Comparison of ENCODE assay signal across 13 cellular contexts in genomic region chr12:46402861-46403731, GRCh38. TPM values are rescaled to one million over a fixed set of nuclear protein-coding genes. Genes with fewer than 3 reads are reported as not detected.
DNase-seq lines count a peak whose midpoint lies in the region; ATAC-seq, FAIRE-seq and TF ChIP-seq lines count a peak whose summit lies in the region.
"Had no signal": no experiment of that assay in that cellular context is flagged by ENCODE, and none has a peak within 500 bp of the region (broad histone marks: within the 10 kb centered on the region; RNA-seq: fewer than 3 reads in every experiment).

No MANE protein-coding gene starts in this region.

- H3K36me3 ChIP-seq in HEK293 (ENCODE audit: control insufficient read depth in 2 of 2, insufficient read depth in 1 of 2, low read length in 2 of 2): no peaks in the 10 kb centered on the region
- no peaks in the 10 kb centered on the region for H3K36me3 ChIP-seq in smooth muscle cell (ENCODE audit: low read depth)
- peaks cover 11% of the 10 kb centered on the region for H3K36me3 ChIP-seq in MG63
- H3K36me3 ChIP-seq: upper lobe of left lung had no signal

- peaks cover 35% of the 10 kb centered on the region for H3K36me3 Mint-ChIP-seq in WTC11
- H3K36me3 Mint-ChIP-seq: natural killer cell had no signal

- H3K4me3 Mint-ChIP-seq in WTC11: no peak overlapping the region; the same call in 1 of the 2 replicates

- no peak overlapping the region for H2AFZ ChIP-seq in smooth muscle cell (ENCODE audit: low read depth)

- no peak for TF ChIP-seq CTCF in HEK293 (tag by site-specific recombination; IDR thresholded peaks at IDR 0.05)
- no peak for TF ChIP-seq CTCF in WTC11 (IDR thresholded peaks at IDR 0.05)
- TF ChIP-seq CTCF in fibroblast of villous mesenchyme (IDR thresholded peaks at IDR 0.05; ENCODE audit: insufficient read depth, low read depth, low read length): no peak
- no peak for TF ChIP-seq CTCF in smooth muscle cell (IDR thresholded peaks at IDR 0.05; ENCODE audit: borderline replicate concordance, insufficient read depth, poor library complexity, severe bottlenecking)

- no peak for FAIRE-seq in GM19239 (lab: Jason Lieb, UNC)
- FAIRE-seq: GM18507 had no signal

- no peak overlapping the region for H3K4me3 ChIP-seq in HEK293 (ENCODE audit: low read depth, low read length)
- no peak overlapping the region for H3K4me3 ChIP-seq in fibroblast of villous mesenchyme (ENCODE audit: low read depth, low read length)
- H3K4me3 ChIP-seq in smooth muscle cell: peak overlapping the region; percentile 11
- no peak overlapping the region for H3K4me3 ChIP-seq in MG63
- H3K4me3 ChIP-seq: upper lobe of left lung had no signal

- H3K9me3 ChIP-seq in HEK293 (ENCODE audit: control insufficient read depth, insufficient read depth, low read depth, low read length) (no peaks in the 10 kb centered on the region), smooth muscle cell (replicated peaks; ENCODE audit: low read depth) (no peaks in the 10 kb centered on the region), MG63 (peaks cover 4% of the 10 kb centered on the region)
- H3K9me3 ChIP-seq: upper lobe of left lung had no signal

- ATAC-seq in WTC11: no peak

- peak overlapping the region; percentile 79 for H3K4me2 ChIP-seq in smooth muscle cell

- H3K79me2 ChIP-seq in smooth muscle cell (ENCODE audit: low read depth): no peaks in the 10 kb centered on the region

- H3K4me1 ChIP-seq in HEK293 (ENCODE audit: control insufficient read depth, insufficient read depth, low read length): peaks cover 15% of the 10 kb centered on the region
- H3K4me1 ChIP-seq in smooth muscle cell (ENCODE audit: low read depth): peaks cover 33% of the 10 kb centered on the region

- H3K9me3 Mint-ChIP-seq in WTC11: peaks cover 29% of the 10 kb centered on the region

- H4K20me1 ChIP-seq in smooth muscle cell (ENCODE audit: low read depth): no peaks in the 10 kb centered on the region

- H3K27me3 Mint-ChIP-seq in WTC11 (ENCODE audit: low read depth): peaks cover 10% of the 10 kb centered on the region

- POLR2A ChIA-PET in HEK293 (lab: Yijun Ruan, JAX): interaction anchor here (1.7 kb wide), 1 partner anchor 31 kb away, joined by 5 read pairs; no protein-coding TSS in a partner anchor
- POLR2A ChIA-PET in WTC11 (lab: Charles Lee): interaction anchor here (0.5 kb wide), 1 partner anchor 285 kb away, joined by 5 read pairs; no protein-coding TSS in a partner anchor

- H3K27me3 ChIP-seq in smooth muscle cell (ENCODE audit: low read depth) (no peaks in the 10 kb centered on the region), MG63 (no peaks in the 10 kb centered on the region)
- H3K27me3 ChIP-seq: upper lobe of left lung had no signal

- CTCF ChIA-PET in HEK293 (lab: Yijun Ruan, JAX) (interaction anchor here (0.6 to 1.1 kb wide), 3 partner anchors 11 to 1425 kb away, joined by 3 read pairs; no protein-coding TSS in a partner anchor), WTC11 (lab: Charles Lee) (interaction anchor here (1.1 kb wide), 1 partner anchor 7 kb away, joined by 4 read pairs; no protein-coding TSS in a partner anchor)

- DNase-seq in WTC11 (ENCODE audit: low spot score): no peak
- DNase-seq in fibroblast of villous mesenchyme (ENCODE audit: low read depth): peak; percentile 84
- no peak for DNase-seq in smooth muscle cell (lab: John Stamatoyannopoulos, UW; ENCODE audit: unreplicated experiment)
- no peak for DNase-seq in NCI-H82 treated with DMSO at 0.1 percent for 48 hours (lab: John Stamatoyannopoulos, UW; ENCODE audit: unreplicated experiment)
- DNase-seq in MG63: no peak
- DNase-seq in GM19239 (ENCODE audit: insufficient read length, low spot score): no peak
- DNase-seq: KG1; natural killer cell; NCI-H345; stimulated activated CD4-positive, alpha-beta T cell treated with anti-CD3 and anti-CD28 coated beads, Interleukin-4, amount 100 ng/mL, for 24 hours; upper lobe of left lung had no signal

- 26% methylated on average over 4 of the region's 4 CpGs for WGBS in smooth muscle cell (ENCODE audit: low lambda C conversion rate)

- no peak overlapping the region for H3K9ac ChIP-seq in smooth muscle cell (ENCODE audit: low read depth)

- H3K27ac Mint-ChIP-seq in WTC11: peak overlapping the region; percentile 9; the same call in 1 of the 2 replicates

- H3K4me1 Mint-ChIP-seq in WTC11: peaks cover 41% of the 10 kb centered on the region

- H3K27ac ChIP-seq in HEK293 (ENCODE audit: extremely low read depth, low read depth, low read length) (no peak overlapping the region; the same call in 1 of the 2 replicates), smooth muscle cell (ENCODE audit: low read depth) (peak overlapping the region; percentile 66)

- peaks cover 50% of the 10 kb centered on the region for H3F3A ChIP-seq in smooth muscle cell (ENCODE audit: low read depth)

TF ChIP-seq in HEK293, 187 proteins besides CTCF, POLR2A, EP300 and RAD21 (continues in another document):
- no peak for TF ChIP-seq ZNF670 (tag by site-specific recombination; IDR thresholded peaks at IDR 0.05; ENCODE audit: low read depth)
- no peak for TF ChIP-seq HOXD13 (CRISPR knock-in tag; IDR thresholded peaks at IDR 0.05; ENCODE audit: borderline replicate concordance)
- no peak for TF ChIP-seq ZEB2 (tag by site-specific recombination; IDR thresholded peaks at IDR 0.05)
- TF ChIP-seq ZNF560 (tag by site-specific recombination; IDR thresholded peaks at IDR 0.05; ENCODE audit: borderline replicate concordance): no peak
- no peak for TF ChIP-seq KLF10 (tag by site-specific recombination; IDR thresholded peaks at IDR 0.05)
- no peak for TF ChIP-seq ZNF184 (tag by site-specific recombination; IDR thresholded peaks at IDR 0.05)
- TF ChIP-seq ZNF514 (tag by site-specific recombination; IDR thresholded peaks at IDR 0.05): no peak
- no peak for TF ChIP-seq SP3 (tag by site-specific recombination; IDR thresholded peaks at IDR 0.05)
- no peak for TF ChIP-seq ZNF521 (tag by site-specific recombination; IDR thresholded peaks at IDR 0.05)
- no peak for TF ChIP-seq ZNF148 (tag by site-specific recombination; IDR thresholded peaks at IDR 0.05; ENCODE audit: borderline replicate concordance)
- TF ChIP-seq ZNF473 (tag by site-specific recombination; IDR thresholded peaks at IDR 0.05): no peak
- TF ChIP-seq ZNF654 (tag by site-specific recombination; IDR thresholded peaks at IDR 0.05; ENCODE audit: low read depth): no peak

TF ChIP-seq in WTC11, 78 proteins besides CTCF, POLR2A, EP300 and RAD21:
- no peak for TF ChIP-seq ZNF671 (CRISPR knock-in tag; IDR thresholded peaks at IDR 0.05)
- TF ChIP-seq RORB (CRISPR knock-in tag; IDR thresholded peaks at IDR 0.05): no peak
TF ChIP-seq in WTC11: peak in this region for 0.

RNA-seq across cellular contexts. Expression of gene SLC38A2, which starts 30.5 kb away (rescaled TPM):
- total RNA-seq in WTC11 (2021) (295 to 381 TPM (median 309 TPM) in 3 replicates), fibroblast of villous mesenchyme (914 and 1,547 TPM in 2 replicates), smooth muscle cell (1,081 and 1,127 TPM in 2 replicates)
- polyA plus RNA-seq in smooth muscle cell: 201 and 262 TPM in 2 replicates
- total RNA-seq in MG63 (2014; rRNA removed; shearing (Covaris generic); ENCODE audit: low replicate concordance): 331 and 535 TPM in 2 replicates
